ENCODE assay signal across 5 cellular contexts in genomic region chr6:31851980-31852718, GRCh38. TPM values are rescaled to one million over a fixed set of nuclear protein-coding genes. Genes with fewer than 3 reads are reported as not detected.
"Had no signal": no experiment of that assay in that cellular context is flagged by ENCODE, and none has a peak within 500 bp of the region (broad histone marks: within the 10 kb centered on the region; RNA-seq: fewer than 3 reads in every experiment).

No MANE protein-coding gene starts in this region.

RNA-seq across cellular contexts. Expression of gene SLC44A4, which starts 26.6 kb away (rescaled TPM):
- total RNA-seq: fibroblast of villous mesenchyme; left cardiac atrium; natural killer cell treated with Interleukin-12 subunit alpha and Interleukin-12 subunit beta and Interleukin-15 and Interleukin-18, amount 100 ng/mL, for 72 hours; osteocyte had no signal
- polyA plus RNA-seq: immature natural killer cell had no signal
